In the genomic region with DNA sequence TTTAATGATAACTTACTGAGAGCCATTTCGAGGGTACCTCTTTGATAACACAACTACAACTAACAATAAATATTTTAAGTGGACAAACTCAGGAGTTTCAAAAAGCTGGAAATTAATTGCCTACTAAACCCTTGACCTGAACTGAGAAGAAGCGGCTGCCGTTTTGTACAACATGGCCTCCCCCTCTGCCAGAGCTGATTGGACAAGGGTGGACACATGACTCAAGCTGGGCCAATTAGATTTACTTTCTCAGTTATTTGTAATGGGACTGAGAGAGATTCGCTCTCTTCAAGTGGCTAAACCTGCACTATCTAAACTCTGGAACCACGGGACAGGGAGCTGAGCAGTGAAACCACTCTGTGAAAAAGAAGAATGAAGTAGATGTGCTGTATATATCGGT, we compare ENCODE assay signal across 20 cellular contexts.
A peak's percentile ranks its signal among the peaks of the same experiment; 100 is the strongest.
DNase-seq lines count a peak whose midpoint lies in the region; ATAC-seq and TF ChIP-seq lines count a peak whose summit lies in the region.
"Had no signal": no experiment of that assay in that cellular context is flagged by ENCODE, and none has a peak within 500 bp of the region (broad histone marks: within the 10 kb centered on the region; RNA-seq: fewer than 3 reads in every experiment).

No MANE protein-coding gene starts in this region.

- peak overlapping the region; percentile 2; the same call in 1 of the 2 replicates for H2AFZ ChIP-seq in GM23338

- no peaks in the 10 kb centered on the region for H3K27me3 ChIP-seq in GM23338 (ENCODE audit: insufficient read depth)
- H3K27me3 ChIP-seq: BLaER1, MG63 had no signal

- no peaks in the 10 kb centered on the region for H3K79me2 ChIP-seq in GM23338 (replicated peaks; ENCODE audit: insufficient read depth)

- no peaks in the 10 kb centered on the region for H4K20me1 ChIP-seq in GM23338 (replicated peaks; ENCODE audit: insufficient read depth)
- H4K20me1 ChIP-seq: BLaER1 had no signal

- H3K4me1 Mint-ChIP-seq in GM23338 (no peaks in the 10 kb centered on the region), nephron (peaks cover 49% of the 10 kb centered on the region)
- H3K4me1 Mint-ChIP-seq: T-helper 17 cell had no signal

- no peak overlapping the region for H3K4me2 ChIP-seq in GM23338
- H3K4me2 ChIP-seq: BLaER1 had no signal

- ATAC-seq in GM23338 = no peak
- ATAC-seq in HG03378 (IDR thresholded peaks at IDR 0.05; ENCODE audit: unreplicated experiment) = no peak
- ATAC-seq in GM21528 (IDR thresholded peaks at IDR 0.05; ENCODE audit: low FRiP score, unreplicated experiment) = no peak
- ATAC-seq: HCT116, T-helper 17 cell had no signal

- H3K27ac Mint-ChIP-seq in GM23338 (no peak overlapping the region), nephron (peak overlapping the region; percentile 30 to 80 (median 39))
- H3K27ac Mint-ChIP-seq: CD4-positive, alpha-beta T cell; T-helper 17 cell had no signal

- no peaks in the 10 kb centered on the region; the same call in 2 of the 3 replicates for H3K9me3 Mint-ChIP-seq in GM23338
- peaks cover 2% of the 10 kb centered on the region for H3K9me3 Mint-ChIP-seq in nephron
- H3K9me3 Mint-ChIP-seq: CD4-positive, alpha-beta T cell had no signal

- peaks cover 3% of the 10 kb centered on the region for H3K27me3 Mint-ChIP-seq in GM23338 (ENCODE audit: insufficient read depth, low read depth, poor library complexity)
- H3K27me3 Mint-ChIP-seq in nephron (ENCODE audit: low read depth) = no peaks in the 10 kb centered on the region

- no peak for TF ChIP-seq CTCF in GM23338 (conservative IDR thresholded peaks at IDR 0.05; ENCODE audit: low read depth in 2 of 2)
- no peak for TF ChIP-seq CTCF in nephron (IDR thresholded peaks at IDR 0.05; ENCODE audit: unreplicated experiment in 3 of 3)

- no peaks in the 10 kb centered on the region for H3F3A ChIP-seq in GM23338 (replicated peaks; ENCODE audit: low read depth)

- H3K27ac ChIP-seq in GM23338 (ENCODE audit: low read depth) = no peak overlapping the region
- H3K27ac ChIP-seq: BLaER1 had no signal

- H3K4me3 Mint-ChIP-seq in GM23338 (no peak overlapping the region), nephron (no peak overlapping the region)
- H3K4me3 Mint-ChIP-seq: CD4-positive, alpha-beta T cell; T-helper 17 cell had no signal

- no peak overlapping the region for H3K4me3 ChIP-seq in GM23338
- H3K4me3 ChIP-seq: BLaER1, MG63 had no signal

- DNase-seq in GM23338 (ENCODE audit: low spot score) = no peak
- peak; percentile 9 for DNase-seq in NAMALWA (ENCODE audit: low spot score)
- peak; percentile 20 for DNase-seq in SK-N-DZ (ENCODE audit: low spot score)
- no peak for DNase-seq in NCI-H1105 treated with DMSO at 0.1 percent for 48 hours (lab: John Stamatoyannopoulos, UW)
- no peak for DNase-seq in activated CD4-positive, alpha-beta T cell treated with anti-CD3 and anti-CD28 coated beads, Interleukin-2, amount 50 U/mL, for 48 hours
- DNase-seq: CD4-positive, alpha-beta T cell; DMS153; GDM1; MG63; NCI-H1048; NCI-H146; NCI-H2029 treated with DMSO at 0.1 percent for 48 hours; NCI-H446 treated with DMSO at 0.1 percent for 48 hours; SW 1271; T-helper 17 cell had no signal

- no peaks in the 10 kb centered on the region for H3K36me3 ChIP-seq in GM23338 (ENCODE audit: insufficient read depth)
- H3K36me3 ChIP-seq: BLaER1, MG63 had no signal

- 0 out of 2 replicates have a peak, but pooled peaks cover 5% of the 10 kb centered on the region for H3K9me2 ChIP-seq in GM23338 (ENCODE audit: insufficient read depth)

- H3K36me3 Mint-ChIP-seq in GM23338 (ENCODE audit: low read depth) = no peaks in the 10 kb centered on the region
- H3K36me3 Mint-ChIP-seq in nephron (ENCODE audit: low read depth) = no peaks in the 10 kb centered on the region

- H3K4me1 ChIP-seq in GM23338 (ENCODE audit: insufficient read depth) = no peaks in the 10 kb centered on the region
- H3K4me1 ChIP-seq: BLaER1 had no signal

TF ChIP-seq in GM23338, 12 proteins besides CTCF, POLR2A, EP300 and RAD21:
- TF ChIP-seq, protein P1, sequence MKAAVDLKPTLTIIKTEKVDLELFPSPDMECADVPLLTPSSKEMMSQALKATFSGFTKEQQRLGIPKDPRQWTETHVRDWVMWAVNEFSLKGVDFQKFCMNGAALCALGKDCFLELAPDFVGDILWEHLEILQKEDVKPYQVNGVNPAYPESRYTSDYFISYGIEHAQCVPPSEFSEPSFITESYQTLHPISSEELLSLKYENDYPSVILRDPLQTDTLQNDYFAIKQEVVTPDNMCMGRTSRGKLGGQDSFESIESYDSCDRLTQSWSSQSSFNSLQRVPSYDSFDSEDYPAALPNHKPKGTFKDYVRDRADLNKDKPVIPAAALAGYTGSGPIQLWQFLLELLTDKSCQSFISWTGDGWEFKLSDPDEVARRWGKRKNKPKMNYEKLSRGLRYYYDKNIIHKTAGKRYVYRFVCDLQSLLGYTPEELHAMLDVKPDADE (IDR thresholded peaks at IDR 0.05) = no peak
TF ChIP-seq in GM23338: peak in this region for 0.

Comparison
In these comparisons a context has a peak if more than half of its experiments do, and no peak if none do; other contexts are left out.
1. DNase-seq: peak in NAMALWA (single experiment) and SK-N-DZ (single experiment); none in GM23338 (single experiment), NCI-H1105 treated with DMSO at 0.1 percent for 48 hours (single experiment) and activated CD4-positive, alpha-beta T cell treated with anti-CD3 and anti-CD28 coated beads, Interleukin-2, amount 50 U/mL, for 48 hours (0 of 2).